Comparison of ENCODE assay signal across 8 cellular contexts in genomic region chr19:8444677-8445487, GRCh38. TPM values are rescaled to one million over a fixed set of nuclear protein-coding genes. Genes with fewer than 3 reads are reported as not detected.
DNase-seq lines count a peak whose midpoint lies in the region; TF ChIP-seq lines count a peak whose summit lies in the region.

A gene with protein sequence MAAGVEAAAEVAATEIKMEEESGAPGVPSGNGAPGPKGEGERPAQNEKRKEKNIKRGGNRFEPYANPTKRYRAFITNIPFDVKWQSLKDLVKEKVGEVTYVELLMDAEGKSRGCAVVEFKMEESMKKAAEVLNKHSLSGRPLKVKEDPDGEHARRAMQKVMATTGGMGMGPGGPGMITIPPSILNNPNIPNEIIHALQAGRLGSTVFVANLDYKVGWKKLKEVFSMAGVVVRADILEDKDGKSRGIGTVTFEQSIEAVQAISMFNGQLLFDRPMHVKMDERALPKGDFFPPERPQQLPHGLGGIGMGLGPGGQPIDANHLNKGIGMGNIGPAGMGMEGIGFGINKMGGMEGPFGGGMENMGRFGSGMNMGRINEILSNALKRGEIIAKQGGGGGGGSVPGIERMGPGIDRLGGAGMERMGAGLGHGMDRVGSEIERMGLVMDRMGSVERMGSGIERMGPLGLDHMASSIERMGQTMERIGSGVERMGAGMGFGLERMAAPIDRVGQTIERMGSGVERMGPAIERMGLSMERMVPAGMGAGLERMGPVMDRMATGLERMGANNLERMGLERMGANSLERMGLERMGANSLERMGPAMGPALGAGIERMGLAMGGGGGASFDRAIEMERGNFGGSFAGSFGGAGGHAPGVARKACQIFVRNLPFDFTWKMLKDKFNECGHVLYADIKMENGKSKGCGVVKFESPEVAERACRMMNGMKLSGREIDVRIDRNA (plus strand): TSS chr19:8444975. CDS start chr19:8444999, 24 bp downstream.

- peaks cover 39% of the 10 kb centered on the region for H3K4me1 Mint-ChIP-seq in nephron
- peaks cover 52% of the 10 kb centered on the region for H3K4me1 Mint-ChIP-seq in stimulated activated naive CD8-positive, alpha-beta T cell treated with anti-CD3 and anti-CD28 coated beads, Interleukin-15, Interleukin-2, amounts not matched to agents 100 ng/mL and 50 ng/mL, for 24 hours (ENCODE audit: low read depth)

- H3K4me3 ChIP-seq in H7 (ENCODE audit: insufficient read depth, low read depth, low read length) (peak within 1 kb of the TSS; percentile 100), fibroblast of the aortic adventitia (ENCODE audit: low read depth, low read length) (peak within 1 kb of the TSS; percentile 87)

- H3K27me3 ChIP-seq in H7 (ENCODE audit: control insufficient read depth, insufficient read depth, low read length) = no peaks in the 10 kb centered on the region

- H3K36me3 Mint-ChIP-seq in nephron (ENCODE audit: low read depth) = peaks cover 31% of the 10 kb centered on the region
- peaks cover 36% of the 10 kb centered on the region for H3K36me3 Mint-ChIP-seq in stimulated activated naive CD8-positive, alpha-beta T cell treated with anti-CD3 and anti-CD28 coated beads, Interleukin-15, Interleukin-2, amounts not matched to agents 100 ng/mL and 50 ng/mL, for 24 hours (ENCODE audit: low read depth)

- no peaks in the 10 kb centered on the region for H3K27me3 Mint-ChIP-seq in nephron (ENCODE audit: low read depth)
- H3K27me3 Mint-ChIP-seq in stimulated activated naive CD8-positive, alpha-beta T cell treated with anti-CD3 and anti-CD28 coated beads, Interleukin-15, Interleukin-2, amounts not matched to agents 100 ng/mL and 50 ng/mL, for 24 hours = no peaks in the 10 kb centered on the region

- DNase-seq in ELF-1 (ENCODE audit: low read depth, low spot score) (peak; percentile 99), H7 (peak; percentile 100), M059J (ENCODE audit: low read depth) (peak; percentile 98), SHP77 (lab: John Stamatoyannopoulos, UW) (peak; percentile 97), fibroblast of the aortic adventitia (ENCODE audit: low read depth) (peak; percentile 96)
- DNase-seq in activated effector memory CD4-positive, alpha-beta T cell treated with anti-CD3 and anti-CD28 coated beads, Interleukin-2, amount 50 U/mL, for 16 hours = peak; percentile 100

- H3K9me3 Mint-ChIP-seq in nephron = no peaks in the 10 kb centered on the region
- H3K9me3 Mint-ChIP-seq in stimulated activated naive CD8-positive, alpha-beta T cell treated with anti-CD3 and anti-CD28 coated beads, Interleukin-15, Interleukin-2, amounts not matched to agents 100 ng/mL and 50 ng/mL, for 24 hours = no peaks in the 10 kb centered on the region

- peak within 1 kb of the TSS; percentile 97 to 98 (median 97) for H3K27ac Mint-ChIP-seq in nephron
- peak within 1 kb of the TSS; percentile 99 for H3K27ac Mint-ChIP-seq in stimulated activated naive CD8-positive, alpha-beta T cell treated with anti-CD3 and anti-CD28 coated beads, Interleukin-15, Interleukin-2, amounts not matched to agents 100 ng/mL and 50 ng/mL, for 24 hours

- no peak for TF ChIP-seq CTCF in fibroblast of the aortic adventitia (IDR thresholded peaks at IDR 0.05; ENCODE audit: insufficient read depth, low read length)
- no peak for TF ChIP-seq CTCF in nephron (IDR thresholded peaks at IDR 0.05; ENCODE audit: unreplicated experiment in 3 of 3)

- peaks cover 6% of the 10 kb centered on the region for H3K36me3 ChIP-seq in H7 (replicated peaks; ENCODE audit: control insufficient read depth, insufficient read depth, low read length)

- H3K4me3 Mint-ChIP-seq in nephron = peak within 1 kb of the TSS; percentile 96 to 98 (median 97)
- H3K4me3 Mint-ChIP-seq in stimulated activated naive CD8-positive, alpha-beta T cell treated with anti-CD3 and anti-CD28 coated beads, Interleukin-15, Interleukin-2, amounts not matched to agents 100 ng/mL and 50 ng/mL, for 24 hours = peak within 1 kb of the TSS; percentile 85

RNA-seq across cellular contexts. Expression of the gene that starts here (rescaled TPM):
- total RNA-seq in H7 (2014; rRNA removed; shearing (Covaris generic)) = 114 and 155 TPM in 2 replicates
- 40.5 and 68.3 TPM in 2 replicates for total RNA-seq in M059J (2014; rRNA removed; shearing (Covaris generic))
- total RNA-seq in fibroblast of the aortic adventitia (ENCODE audit: low replicate concordance) = 41.8 and 53.6 TPM in 2 replicates

Comparison
In these comparisons a context has a peak if more than half of its experiments do, and no peak if none do; other contexts are left out.
1. Peak in every context shown above with its lines: DNase-seq and H3K4me3 ChIP-seq.